8 cellular contexts compared by ENCODE assay signal in genomic region chr6:140051521-140052455, GRCh38.
DNase-seq lines count a peak whose midpoint lies in the region; ATAC-seq, FAIRE-seq and TF ChIP-seq lines count a peak whose summit lies in the region.
"Had no signal": no experiment of that assay in that cellular context is flagged by ENCODE, and none has a peak within 500 bp of the region (broad histone marks: within the 10 kb centered on the region; RNA-seq: fewer than 3 reads in every experiment).

No MANE protein-coding gene starts in this region.

- H3K4me3 ChIP-seq in endothelial cell of umbilical vein (replicated peaks in 1 of 3; ENCODE audit: insufficient read depth in 1 of 3, low read depth in 1 of 3, low read length in 3 of 3), result no peak overlapping the region

- H3K27ac ChIP-seq in endothelial cell of umbilical vein (ENCODE audit: insufficient read depth, low read depth, low read length), result no peak overlapping the region

- H4K20me1 ChIP-seq in endothelial cell of umbilical vein (replicated peaks; ENCODE audit: control insufficient read depth, extremely low read depth, insufficient read depth, low read length), result no peaks in the 10 kb centered on the region

- no peak overlapping the region for H3K9ac ChIP-seq in endothelial cell of umbilical vein (replicated peaks; ENCODE audit: extremely low read depth, insufficient read depth, low read length)

- no peak for FAIRE-seq in endothelial cell of umbilical vein (lab: Jason Lieb, UNC)

- no peak overlapping the region for H3K4me2 ChIP-seq in endothelial cell of umbilical vein (ENCODE audit: insufficient read depth, low read length)

- intact Hi-C loops in endothelial cell of umbilical vein (cut with micrococcal nuclease), result loop anchor here (1.0 to 5.0 kb wide), 5 partner anchors 74 to 871 kb away; no protein-coding TSS in a partner anchor

- dilution Hi-C loops in endothelial cell of umbilical vein (cut with MboI; ENCODE audit: extremely low pct_ligation_motif_present, low sequenced_read_pairs), result no loop called here

- no peaks in the 10 kb centered on the region for H3K27me3 ChIP-seq in endothelial cell of umbilical vein (ENCODE audit: control insufficient read depth in 2 of 2, insufficient read depth in 2 of 2, low read length in 2 of 2)

- peaks cover 7% of the 10 kb centered on the region for H3K4me1 ChIP-seq in endothelial cell of umbilical vein (ENCODE audit: control insufficient read depth, extremely low read depth, insufficient read depth, low read length)

- H3K36me3 ChIP-seq in endothelial cell of umbilical vein (ENCODE audit: control insufficient read depth in 2 of 2, extremely low read depth in 1 of 2, insufficient read depth in 2 of 2, low read length in 2 of 2), result no peaks in the 10 kb centered on the region

- BruUV-seq in endothelial cell of umbilical vein (replicated peaks; lab: Mats Ljungman, UMichigan), result no TSS peak

- H3K9me1 ChIP-seq in endothelial cell of umbilical vein (replicated peaks; ENCODE audit: control insufficient read depth, extremely low read depth, insufficient read depth, low read length), result no peaks in the 10 kb centered on the region

- no peak for TF ChIP-seq CTCF in endothelial cell of umbilical vein (IDR thresholded peaks at IDR 0.05; ENCODE audit: extremely low read depth in 1 of 2, insufficient read depth in 1 of 2, low read depth in 1 of 2, low read length in 2 of 2)

- CTCF ChIA-PET in endothelial cell of umbilical vein (lab: Charles Lee), result interaction anchor here (0.8 to 3.0 kb wide), 26 partner anchors 9 to 1512 kb away, joined by 3 to 49 read pairs (median 4); partner anchors contain the start of gene CITED2

- POLR2A ChIA-PET in endothelial cell of umbilical vein (lab: Charles Lee), result interaction anchor here (1.6 to 2.5 kb wide), 2 partner anchors 677 to 682 kb away, joined by 5 to 17 read pairs; partner anchors contain the start of gene CITED2

- H3K79me2 ChIP-seq in endothelial cell of umbilical vein (ENCODE audit: control insufficient read depth, insufficient read depth, low read length), result no peaks in the 10 kb centered on the region

- no peak for ATAC-seq in GM19395 (IDR thresholded peaks at IDR 0.05; ENCODE audit: unreplicated experiment)
- ATAC-seq in HG02571 (IDR thresholded peaks at IDR 0.05; ENCODE audit: unreplicated experiment), result no peak

- DNase-seq in GM04504 (ENCODE audit: low read depth) (peak; percentile 92), NCI-H69 (lab: John Stamatoyannopoulos, UW) (peak; percentile 89), endothelial cell of umbilical vein (ENCODE audit: low read depth, low spot score) (peak; percentile 41), renal cortical epithelial cell (ENCODE audit: low read depth) (peak; percentile 73), NCI-H345 (lab: John Stamatoyannopoulos, UW) (no peak)
- DNase-seq: effector CD4-positive, alpha-beta T cell had no signal

- no peak for TF ChIP-seq POLR2A in endothelial cell of umbilical vein (IDR thresholded peaks at IDR 0.05; ENCODE audit: low read depth, low read length)

- no peaks in the 10 kb centered on the region for H3K9me3 ChIP-seq in endothelial cell of umbilical vein (replicated peaks; ENCODE audit: control insufficient read depth, insufficient read depth, low read length)

- H2AFZ ChIP-seq in endothelial cell of umbilical vein (ENCODE audit: low read depth, low read length), result no peak overlapping the region

TF ChIP-seq in endothelial cell of umbilical vein, 7 proteins besides CTCF, POLR2A, EP300 and RAD21:
- TF ChIP-seq POLR2AphosphoS5 (IDR thresholded peaks at IDR 0.05; ENCODE audit: insufficient read depth, low read depth, low read length) (peak; percentile 51), EZH2 (IDR thresholded peaks at IDR 0.05; ENCODE audit: borderline replicate concordance, low read depth, low read length, severe bottlenecking) (no peak), JUN (IDR thresholded peaks at IDR 0.05; ENCODE audit: borderline replicate concordance, insufficient read depth, insufficient read length, low read depth) (peak; percentile 59), MYC (IDR thresholded peaks at IDR 0.05; ENCODE audit: low read depth, low read length) (no peak), GATA2 (IDR thresholded peaks at IDR 0.05; ENCODE audit: insufficient read depth, insufficient read length, low read depth, low read length) (no peak), MAX (IDR thresholded peaks at IDR 0.05; ENCODE audit: insufficient read depth, insufficient read length) (no peak), FOS (IDR thresholded peaks at IDR 0.05; ENCODE audit: borderline replicate concordance, insufficient read depth, low read length) (peak; percentile 73)
